Comparison of ENCODE assay signal across 8 cellular contexts in genomic region chr1:145858937-145859490, GRCh38. TPM values are rescaled to one million over a fixed set of nuclear protein-coding genes. Genes with fewer than 3 reads are reported as not detected.
A peak's percentile ranks its signal among the peaks of the same experiment; 100 is the strongest.
DNase-seq lines count a peak whose midpoint lies in the region; ATAC-seq lines count a peak whose summit lies in the region.

TSS of gene PIAS3 (minus strand) at chr1:145859081. CDS start at chr1:145858990, 91 bp downstream.

- peak; percentile 86 for DNase-seq in Caki2 (ENCODE audit: low read depth)
- peak; percentile 97 for DNase-seq in NT2/D1 (ENCODE audit: low read depth, low spot score)
- DNase-seq in activated CD8-positive, alpha-beta memory T cell treated with anti-CD3 and anti-CD28 coated beads, Interleukin-2, amount 50 U/mL, for 4 hours = peak; percentile 80
- DNase-seq in midbrain (lab: John Stamatoyannopoulos, UW) = peak; percentile 93
- peak; percentile 88 to 90 for DNase-seq in stimulated activated CD8-positive, alpha-beta memory T cell treated with anti-CD3 and anti-CD28 coated beads, Interleukin-15, amount 100 ng/mL, for 48 hours (ENCODE audit: low read depth in 2 of 2)

- H3K4me3 ChIP-seq in HUES48 (ENCODE audit: low read depth, low read length) = peak within 1 kb of the TSS; percentile 93
- H3K4me3 ChIP-seq in NT2/D1 (ENCODE audit: insufficient read length, low read depth) = peak within 1 kb of the TSS; percentile 92

- H3K36me3 ChIP-seq in HUES48 (ENCODE audit: control insufficient read depth, insufficient read depth, low read length) (peaks cover 28% of the 10 kb centered on the region), NT2/D1 (ENCODE audit: insufficient read depth, insufficient read length, low read length) (peaks cover 34% of the 10 kb centered on the region)

- no peaks in the 10 kb centered on the region for H3K9me3 ChIP-seq in HUES48 (ENCODE audit: control insufficient read depth, insufficient read depth, low read length)
- peaks cover 10% of the 10 kb centered on the region; the same call in 1 of the 2 replicates for H3K9me3 ChIP-seq in NT2/D1 (ENCODE audit: insufficient read depth, low read length)

- peak within 1 kb of the TSS; percentile 72 for H3K9ac ChIP-seq in HUES48 (ENCODE audit: low read depth, low read length)
- H3K9ac ChIP-seq in NT2/D1 (ENCODE audit: insufficient read length, low read depth) = peak within 1 kb of the TSS; percentile 87

- in situ Hi-C loops in Caki2 (cut with HindIII; ENCODE audit: low pct_unique_long_range_greater_than_20kb, low sequenced_read_pairs) (no loop called here), endometrial microvascular endothelial cells (cut with HindIII; ENCODE audit: inconsistent ontology term, low pct_unique_long_range_greater_than_20kb, low sequenced_read_pairs) (loop anchor here (5.0 kb wide), 1 partner anchor 103 kb away; the partner anchor contains the start of genes ANKRD34A and POLR3GL)

- H3K4me1 ChIP-seq in HUES48 (ENCODE audit: control insufficient read depth, insufficient read depth, low read length) (peaks cover 3% of the 10 kb centered on the region; the same call in 1 of the 2 replicates), NT2/D1 (ENCODE audit: insufficient read depth, insufficient read length) (peaks cover 20% of the 10 kb centered on the region)

- H3K27ac ChIP-seq in HUES48 (ENCODE audit: low read depth, low read length) = peak within 1 kb of the TSS; percentile 85

- ATAC-seq in GM21390 (IDR thresholded peaks at IDR 0.05; ENCODE audit: unreplicated experiment) = peak; percentile 75

- H3K27me3 ChIP-seq in HUES48 (ENCODE audit: control insufficient read depth, insufficient read depth, low read length) (no peaks in the 10 kb centered on the region), NT2/D1 (ENCODE audit: insufficient read depth, insufficient read length) (no peaks in the 10 kb centered on the region)

RNA-seq across cellular contexts. Expression of gene PIAS3, which starts in this region (rescaled TPM):
- 5.0 and 8.1 TPM in 2 replicates for total RNA-seq in Caki2 (2014; rRNA removed; shearing (Covaris generic); ENCODE audit: low replicate concordance)
- 40.0 TPM for total RNA-seq in endometrial microvascular endothelial cells (ENCODE audit: inconsistent ontology term)

Comparison
In these comparisons a context has a peak if more than half of its experiments do, and no peak if none do; other contexts are left out.
1. Peak in every context shown above with its lines: DNase-seq, ATAC-seq, H3K4me3 ChIP-seq and H3K27ac ChIP-seq.